Comparison of ENCODE assay signal across 14 cellular contexts in genomic region chr10:26407406-26407969, GRCh38. TPM values are rescaled to one million over a fixed set of nuclear protein-coding genes. Genes with fewer than 3 reads are reported as not detected.
DNase-seq lines count a peak whose midpoint lies in the region; ATAC-seq, FAIRE-seq and TF ChIP-seq lines count a peak whose summit lies in the region.
"Had no signal": no experiment of that assay in that cellular context is flagged by ENCODE, and none has a peak within 500 bp of the region (broad histone marks: within the 10 kb centered on the region; RNA-seq: fewer than 3 reads in every experiment).

No MANE protein-coding gene starts in this region.

- no peaks in the 10 kb centered on the region for H3K9me3 Mint-ChIP-seq in stimulated activated naive CD8-positive, alpha-beta T cell treated with anti-CD3 and anti-CD28 coated beads, Interleukin-15, amount 100 ng/mL, for 72 hours

- no peaks in the 10 kb centered on the region for H3K4me1 ChIP-seq in foreskin keratinocyte

- H3K27ac Mint-ChIP-seq in stimulated activated naive CD8-positive, alpha-beta T cell treated with anti-CD3 and anti-CD28 coated beads, Interleukin-15, amount 100 ng/mL, for 72 hours, result no peak overlapping the region

- no peak overlapping the region for H3K4me3 Mint-ChIP-seq in stimulated activated naive CD8-positive, alpha-beta T cell treated with anti-CD3 and anti-CD28 coated beads, Interleukin-15, amount 100 ng/mL, for 72 hours

- H3K27ac ChIP-seq in foreskin keratinocyte, result no peak overlapping the region
- H3K27ac ChIP-seq: coronary artery had no signal

- TF ChIP-seq CTCF in foreskin keratinocyte (conservative IDR thresholded peaks at IDR 0.05), result no peak

- H3K4me1 Mint-ChIP-seq in stimulated activated naive CD8-positive, alpha-beta T cell treated with anti-CD3 and anti-CD28 coated beads, Interleukin-15, amount 100 ng/mL, for 72 hours, result no peaks in the 10 kb centered on the region

- ATAC-seq in stimulated activated naive CD8-positive, alpha-beta T cell treated with anti-CD3 and anti-CD28 coated beads, Interleukin-15, Interleukin-2, amounts not matched to agents 100 U/mL and 50 U/mL, for 24 hours, result peak; percentile 65
- ATAC-seq in stimulated activated naive CD8-positive, alpha-beta T cell treated with anti-CD3 and anti-CD28 coated beads, Interleukin-15, amount 100 ng/mL, for 72 hours, result no peak
- ATAC-seq in foreskin keratinocyte, result peak; percentile 76
- ATAC-seq in GM18519 (IDR thresholded peaks at IDR 0.05; ENCODE audit: low FRiP score, unreplicated experiment), result no peak
- no peak for ATAC-seq in GM18505 (IDR thresholded peaks at IDR 0.05; ENCODE audit: unreplicated experiment)

- H3K27me3 ChIP-seq in foreskin keratinocyte, result no peaks in the 10 kb centered on the region

- no peak for TF ChIP-seq POLR2A in GM18505 (IDR thresholded peaks at IDR 0.05; ENCODE audit: borderline replicate concordance, extremely low read depth, insufficient read depth, insufficient read length)

- no peak for DNase-seq in stimulated activated naive CD8-positive, alpha-beta T cell treated with anti-CD3 and anti-CD28 coated beads, Interleukin-15, Interleukin-2, amounts not matched to agents 100 U/mL and 50 U/mL, for 24 hours
- no peak for DNase-seq in stimulated activated naive CD8-positive, alpha-beta T cell treated with anti-CD3 and anti-CD28 coated beads, Interleukin-15, amount 100 ng/mL, for 72 hours
- DNase-seq in RCC 7860 (ENCODE audit: low spot score) (peak; percentile 97), foreskin keratinocyte (peak; percentile 8 to 74), urothelium cell line (ENCODE audit: low spot score) (peak; percentile 25), NCI-H1048 (lab: John Stamatoyannopoulos, UW) (no peak)
- DNase-seq: activated effector memory CD4-positive, alpha-beta T cell treated with anti-CD3 and anti-CD28 coated beads, Interleukin-2, amount 50 U/mL, for 16 hours; IMR-90; NCI-H2107; Right ventricle myocardium superior had no signal

- no peaks in the 10 kb centered on the region for H3K27me3 Mint-ChIP-seq in stimulated activated naive CD8-positive, alpha-beta T cell treated with anti-CD3 and anti-CD28 coated beads, Interleukin-15, amount 100 ng/mL, for 72 hours

- FAIRE-seq in RCC 7860 (lab: Jason Lieb, UNC), result peak; percentile 97
- no peak for FAIRE-seq in urothelium cell line (lab: Jason Lieb, UNC)
- FAIRE-seq: GM18507 had no signal

RNA-seq across cellular contexts. Expression of gene APBB1IP, which starts 30.7 kb away (rescaled TPM):
- not detected in 2 replicates for total RNA-seq in foreskin keratinocyte
- polyA plus RNA-seq in foreskin keratinocyte, result not detected in 2 replicates
- total RNA-seq: IMR-90 had no signal
- polyA plus RNA-seq: IMR-90 had no signal

Comparison
In these comparisons a context has a peak if more than half of its experiments do, and no peak if none do; other contexts are left out.
1. ATAC-seq: peak in stimulated activated naive CD8-positive, alpha-beta T cell treated with anti-CD3 and anti-CD28 coated beads, Interleukin-15, Interleukin-2, amounts not matched to agents 100 U/mL and 50 U/mL, for 24 hours (single experiment) and foreskin keratinocyte (single experiment); none in stimulated activated naive CD8-positive, alpha-beta T cell treated with anti-CD3 and anti-CD28 coated beads, Interleukin-15, amount 100 ng/mL, for 72 hours (single experiment), GM18519 (single experiment) and GM18505 (single experiment).
2. DNase-seq: peak in RCC 7860 (single experiment), foreskin keratinocyte (2 of 2) and urothelium cell line (single experiment); none in stimulated activated naive CD8-positive, alpha-beta T cell treated with anti-CD3 and anti-CD28 coated beads, Interleukin-15, Interleukin-2, amounts not matched to agents 100 U/mL and 50 U/mL, for 24 hours (single experiment), stimulated activated naive CD8-positive, alpha-beta T cell treated with anti-CD3 and anti-CD28 coated beads, Interleukin-15, amount 100 ng/mL, for 72 hours (0 of 2) and NCI-H1048 (single experiment).